18 cellular contexts compared by ENCODE assay signal in the genomic region with DNA sequence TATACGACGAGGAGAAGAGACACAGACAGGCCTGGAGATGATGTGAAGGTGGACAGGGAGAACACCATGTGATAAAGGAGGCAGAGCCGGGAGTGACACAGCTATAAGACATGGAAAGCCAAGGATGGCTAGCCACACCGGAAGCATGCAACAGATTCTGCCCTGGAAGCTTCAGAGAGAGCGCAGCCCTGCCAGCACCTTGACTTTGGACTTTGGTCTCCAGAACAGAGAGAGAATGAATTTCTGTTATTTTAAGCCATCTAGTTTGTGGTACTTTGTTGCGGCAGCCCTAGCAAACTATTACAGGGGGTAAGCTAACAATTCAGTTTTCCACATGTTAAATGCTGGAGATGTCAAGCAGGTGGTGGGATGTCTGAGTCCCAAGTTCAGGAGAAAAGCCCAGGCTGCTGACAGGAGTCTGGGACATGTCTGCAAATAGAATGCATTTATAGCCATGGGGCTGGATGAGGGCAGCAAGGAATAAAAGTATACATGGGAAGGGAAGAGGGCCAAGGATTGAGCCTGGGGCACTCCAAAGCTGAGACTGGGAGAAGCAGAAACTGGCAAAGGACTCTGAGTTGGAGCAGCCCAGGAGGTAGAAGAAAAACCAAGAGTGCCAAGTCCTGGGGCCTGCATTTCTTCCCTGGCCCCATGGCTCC.
DNase-seq lines count a peak whose midpoint lies in the region; ATAC-seq and TF ChIP-seq lines count a peak whose summit lies in the region.
"Had no signal": no experiment of that assay in that cellular context is flagged by ENCODE, and none has a peak within 500 bp of the region (broad histone marks: within the 10 kb centered on the region; RNA-seq: fewer than 3 reads in every experiment).

No MANE protein-coding gene starts in this region.

- H3K27ac Mint-ChIP-seq in T-helper 1 cell treated with Interleukin-12 subunit alpha and Interleukin-12 subunit beta and Interleukin-4 antibody, amounts not matched to agents 30 μg/mL and 1 μg/mL, for 36 hours = peak overlapping the region; percentile 16
- H3K27ac Mint-ChIP-seq in effector memory CD8-positive, alpha-beta T cell = peak overlapping the region; percentile 17 to 96
- peak overlapping the region; percentile 39 for H3K27ac Mint-ChIP-seq in stimulated activated naive B cell treated with anti-CD40 and anti-IgM and Interleukin-4, amounts not matched to agents 10 μg/mL and 1 μg/mL and 100 μg/mL, for 72 hours
- peak overlapping the region in 1 of 2 donors; percentile 91 for H3K27ac Mint-ChIP-seq in activated naive CD4-positive, alpha-beta T cell treated with anti-CD3 and anti-CD28 coated beads, Interleukin-2, amount 50 U/mL, for 72 hours
- H3K27ac Mint-ChIP-seq: B cell, GM23338 had no signal

- H3K36me3 ChIP-seq in right lobe of liver = no peaks in the 10 kb centered on the region

- H3K36me3 Mint-ChIP-seq in T-helper 1 cell treated with Interleukin-12 subunit alpha and Interleukin-12 subunit beta and Interleukin-4 antibody, amounts not matched to agents 30 μg/mL and 1 μg/mL, for 36 hours (ENCODE audit: low read depth) = peaks cover 24% of the 10 kb centered on the region
- no peaks in the 10 kb centered on the region for H3K36me3 Mint-ChIP-seq in effector memory CD8-positive, alpha-beta T cell (ENCODE audit: insufficient read depth)
- peaks cover 0 to 5% of the 10 kb centered on the region in 2 donors for H3K36me3 Mint-ChIP-seq in stimulated activated naive B cell treated with anti-CD40 and anti-IgM and Interleukin-4, amounts not matched to agents 10 μg/mL and 1 μg/mL and 100 μg/mL, for 72 hours
- peaks cover 7 to 19% of the 10 kb centered on the region in 2 donors for H3K36me3 Mint-ChIP-seq in activated naive CD4-positive, alpha-beta T cell treated with anti-CD3 and anti-CD28 coated beads, Interleukin-2, amount 50 U/mL, for 72 hours

- H3K4me3 Mint-ChIP-seq in T-helper 1 cell treated with Interleukin-12 subunit alpha and Interleukin-12 subunit beta and Interleukin-4 antibody, amounts not matched to agents 30 μg/mL and 1 μg/mL, for 36 hours = no peak overlapping the region
- no peak overlapping the region for H3K4me3 Mint-ChIP-seq in effector memory CD8-positive, alpha-beta T cell
- H3K4me3 Mint-ChIP-seq in stimulated activated naive B cell treated with anti-CD40 and anti-IgM and Interleukin-4, amounts not matched to agents 10 μg/mL and 1 μg/mL and 100 μg/mL, for 72 hours = no peak overlapping the region
- H3K4me3 Mint-ChIP-seq: B cell, GM23338 had no signal

- peaks cover 22% of the 10 kb centered on the region for H3K27me3 Mint-ChIP-seq in T-helper 1 cell treated with Interleukin-12 subunit alpha and Interleukin-12 subunit beta and Interleukin-4 antibody, amounts not matched to agents 30 μg/mL and 1 μg/mL, for 36 hours (ENCODE audit: low read depth)
- no peaks in the 10 kb centered on the region for H3K27me3 Mint-ChIP-seq in effector memory CD8-positive, alpha-beta T cell
- peaks cover 11 to 18% of the 10 kb centered on the region in 2 donors for H3K27me3 Mint-ChIP-seq in stimulated activated naive B cell treated with anti-CD40 and anti-IgM and Interleukin-4, amounts not matched to agents 10 μg/mL and 1 μg/mL and 100 μg/mL, for 72 hours
- H3K27me3 Mint-ChIP-seq: B cell had no signal

- TF ChIP-seq POLR2A in right lobe of liver (IDR thresholded peaks at IDR 0.05) = no peak

- WGBS in right lobe of liver (ENCODE audit: insufficient coverage, low coverage, low lambda C conversion rate, missing lambda C conversion rate) = 62% methylated on average over 6 of the region's 6 CpGs

- intact Hi-C loops in right lobe of liver (cut with DNase I) = no loop called here

- no peak for ATAC-seq in effector memory CD8-positive, alpha-beta T cell (replicated peaks)
- ATAC-seq in right lobe of liver = peak; percentile 83 to 92 (median 88)
- no peak for ATAC-seq in stimulated activated naive B cell treated with anti-CD40 and anti-IgM and Interleukin-4, amounts not matched to agents 10 μg/mL and 1 μg/mL and 100 μg/mL, for 72 hours (replicated peaks)
- ATAC-seq in activated naive CD4-positive, alpha-beta T cell treated with anti-CD3 and anti-CD28 coated beads, Interleukin-2, amount 50 U/mL, for 72 hours = no peak
- ATAC-seq in HG02798 (IDR thresholded peaks at IDR 0.05; ENCODE audit: poor library complexity, unreplicated experiment) = no peak
- ATAC-seq: GM23338 had no signal

- no peak for DNase-seq in T-helper 1 cell
- DNase-seq in effector memory CD8-positive, alpha-beta T cell = no peak
- DNase-seq in right lobe of liver = peak in 1 of 3 donors; percentile 61
- DNase-seq in stimulated activated naive B cell treated with anti-CD40 and anti-IgM and Interleukin-4, amounts not matched to agents 10 μg/mL and 1 μg/mL and 100 μg/mL, for 72 hours = no peak
- DNase-seq in activated naive CD4-positive, alpha-beta T cell treated with anti-CD3 and anti-CD28 coated beads, Interleukin-2, amount 50 U/mL, for 72 hours (ENCODE audit: low spot score in 2 of 2) = no peak
- DNase-seq in coronary artery (ENCODE audit: low spot score) = no peak
- DNase-seq: DMS79 treated with DMSO at 0.1 percent for 48 hours, KG1, NCI-H1436, NCI-H2029, NCI-H2171, NCI-H446, NCI-H69 had no signal

- H3K4me1 Mint-ChIP-seq in T-helper 1 cell treated with Interleukin-12 subunit alpha and Interleukin-12 subunit beta and Interleukin-4 antibody, amounts not matched to agents 30 μg/mL and 1 μg/mL, for 36 hours (ENCODE audit: low read depth) = peaks cover 49% of the 10 kb centered on the region
- H3K4me1 Mint-ChIP-seq in effector memory CD8-positive, alpha-beta T cell (ENCODE audit: low read depth in 2 of 2) = peaks cover 45 to 66% of the 10 kb centered on the region in 2 donors
- peaks cover 41 to 54% of the 10 kb centered on the region in 2 donors for H3K4me1 Mint-ChIP-seq in stimulated activated naive B cell treated with anti-CD40 and anti-IgM and Interleukin-4, amounts not matched to agents 10 μg/mL and 1 μg/mL and 100 μg/mL, for 72 hours

- TF ChIP-seq CTCF in right lobe of liver (IDR thresholded peaks at IDR 0.05) = no peak
- no peak for TF ChIP-seq CTCF in coronary artery (IDR thresholded peaks at IDR 0.05)

- H3K27ac ChIP-seq in right lobe of liver (peak overlapping the region in 2 of 3 donors; percentile 20 to 21), coronary artery (no peak overlapping the region)
- H3K27ac ChIP-seq: 22Rv1 had no signal

- peaks cover 0 to 12% (median 3%) of the 10 kb centered on the region in 4 donors for H3K4me1 ChIP-seq in right lobe of liver

- no peaks in the 10 kb centered on the region for H3K27me3 ChIP-seq in right lobe of liver

- H3K4me3 ChIP-seq in right lobe of liver (no peak overlapping the region), coronary artery (no peak overlapping the region)
- H3K4me3 ChIP-seq: GM23338 had no signal

- no peaks in the 10 kb centered on the region for H3K9me3 ChIP-seq in right lobe of liver

- peaks cover 5% of the 10 kb centered on the region for H3K9me3 Mint-ChIP-seq in T-helper 1 cell treated with Interleukin-12 subunit alpha and Interleukin-12 subunit beta and Interleukin-4 antibody, amounts not matched to agents 30 μg/mL and 1 μg/mL, for 36 hours
- no peaks in the 10 kb centered on the region for H3K9me3 Mint-ChIP-seq in effector memory CD8-positive, alpha-beta T cell
- no peaks in the 10 kb centered on the region for H3K9me3 Mint-ChIP-seq in stimulated activated naive B cell treated with anti-CD40 and anti-IgM and Interleukin-4, amounts not matched to agents 10 μg/mL and 1 μg/mL and 100 μg/mL, for 72 hours
- H3K9me3 Mint-ChIP-seq in activated naive CD4-positive, alpha-beta T cell treated with anti-CD3 and anti-CD28 coated beads, Interleukin-2, amount 50 U/mL, for 72 hours = no peaks in the 10 kb centered on the region
- H3K9me3 Mint-ChIP-seq: GM23338 had no signal

Comparison
In these comparisons a context has a peak if more than half of its experiments do, and no peak if none do; other contexts are left out.
1. ATAC-seq: peak in right lobe of liver (4 of 4); none in effector memory CD8-positive, alpha-beta T cell (single experiment), stimulated activated naive B cell treated with anti-CD40 and anti-IgM and Interleukin-4, amounts not matched to agents 10 μg/mL and 1 μg/mL and 100 μg/mL, for 72 hours (0 of 2), activated naive CD4-positive, alpha-beta T cell treated with anti-CD3 and anti-CD28 coated beads, Interleukin-2, amount 50 U/mL, for 72 hours (0 of 2) and HG02798 (single experiment).
2. H3K27ac ChIP-seq: peak in right lobe of liver (2 of 3); none in coronary artery (0 of 2).